In the genomic region with DNA sequence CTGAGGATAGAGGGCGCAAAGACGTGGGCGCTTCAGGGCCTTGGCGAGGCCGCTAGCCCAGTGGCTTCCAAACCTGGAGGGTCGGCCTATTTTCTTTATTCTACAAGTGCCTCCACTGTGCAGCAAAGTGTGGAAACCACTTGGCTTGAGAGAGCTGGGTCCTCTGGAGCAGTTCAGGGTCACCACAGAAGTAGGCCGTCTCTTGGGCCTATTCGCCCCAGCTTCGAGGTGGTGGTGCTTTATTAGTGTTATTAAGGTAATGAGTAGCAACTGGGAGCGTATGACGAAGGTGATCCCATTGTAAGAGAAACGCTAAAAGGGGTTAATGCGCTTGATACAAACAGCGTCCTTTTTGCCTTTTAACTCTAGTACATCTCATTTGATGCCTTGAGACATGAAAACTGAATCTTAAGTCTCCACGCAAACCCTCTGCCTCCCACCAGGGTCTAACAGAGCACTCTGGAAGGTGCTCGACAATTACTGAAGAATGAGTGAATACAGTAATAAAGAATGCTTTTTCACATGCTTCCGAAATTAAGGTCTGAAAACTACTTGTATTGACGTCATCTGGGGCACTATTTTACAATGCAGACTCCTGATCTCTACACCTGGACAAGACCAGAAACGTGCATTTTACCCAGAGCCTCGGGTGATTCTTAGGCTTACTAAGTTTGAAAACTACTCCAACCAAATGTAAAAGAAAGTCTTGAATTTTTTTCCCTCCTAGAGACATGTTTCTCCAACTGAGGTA, we compare ENCODE assay signal across 7 cellular contexts. TPM values are rescaled to one million over a fixed set of nuclear protein-coding genes. Genes with fewer than 3 reads are reported as not detected.
DNase-seq lines count a peak whose midpoint lies in the region; ATAC-seq and TF ChIP-seq lines count a peak whose summit lies in the region.

No MANE protein-coding gene starts in this region.

- no peaks in the 10 kb centered on the region for H3K36me3 ChIP-seq in adrenal gland (replicated peaks in 1 of 2)
- no peaks in the 10 kb centered on the region for H3K36me3 ChIP-seq in kidney epithelial cell (ENCODE audit: control insufficient read depth, insufficient read depth, low read length)
- H3K36me3 ChIP-seq in testis (ENCODE audit: low read depth, missing control alignments) = no peaks in the 10 kb centered on the region

- peaks cover 7 to 20% of the 10 kb centered on the region in 2 donors for H3K4me1 ChIP-seq in adrenal gland (replicated peaks in 1 of 2)
- no peaks in the 10 kb centered on the region for H3K4me1 ChIP-seq in testis

- H3K9me3 ChIP-seq in adrenal gland (replicated peaks in 1 of 3) (no peaks in the 10 kb centered on the region), testis (no peaks in the 10 kb centered on the region)

- TF ChIP-seq CTCF in adrenal gland (IDR thresholded peaks at IDR 0.05) = peak in 1 of 6 experiments; percentile 2
- TF ChIP-seq CTCF in kidney epithelial cell (IDR thresholded peaks at IDR 0.05; ENCODE audit: insufficient read depth, low read length, poor library complexity, severe bottlenecking) = no peak
- TF ChIP-seq CTCF in testis (IDR thresholded peaks at IDR 0.05) = no peak

- WGBS in adrenal gland, 4 donors = 40 to 60% (median 49%) methylated on average over 14 to 20 of the region's 20 CpGs
- 37 to 38% methylated on average over 14 to 20 of the region's 20 CpGs for WGBS in testis, 2 donors

- TF ChIP-seq POLR2A in adrenal gland (IDR thresholded peaks at IDR 0.05) (no peak), testis (IDR thresholded peaks at IDR 0.05) (no peak)

- ATAC-seq in GM19035 (IDR thresholded peaks at IDR 0.05; ENCODE audit: unreplicated experiment) (peak; percentile 27), HG03175 (IDR thresholded peaks at IDR 0.05; ENCODE audit: unreplicated experiment) (peak; percentile 0), HG03520 (IDR thresholded peaks at IDR 0.05; ENCODE audit: unreplicated experiment) (no peak), HG03469 (IDR thresholded peaks at IDR 0.05; ENCODE audit: unreplicated experiment) (no peak)

- DNase-seq in adrenal gland = peak in 5 of 7 donors; percentile 32 to 61 (median 44)
- DNase-seq in kidney epithelial cell (ENCODE audit: low read depth) = no peak
- no peak for DNase-seq in testis

- no peaks in the 10 kb centered on the region for H3K27me3 ChIP-seq in adrenal gland
- no peaks in the 10 kb centered on the region for H3K27me3 ChIP-seq in kidney epithelial cell (ENCODE audit: control insufficient read depth, insufficient read depth, low read length)
- H3K27me3 ChIP-seq in testis = no peaks in the 10 kb centered on the region

- H3K4me3 ChIP-seq in adrenal gland (peak overlapping the region; percentile 62 to 99 (median 86)), kidney epithelial cell (ENCODE audit: low read depth, low read length) (peak overlapping the region; percentile 71), testis (peak overlapping the region; percentile 86 to 87)

- H3K27ac ChIP-seq in adrenal gland (peak overlapping the region; percentile 68 to 96 (median 88)), testis (peak overlapping the region; percentile 83 to 88)

- intact Hi-C loops in adrenal gland (cut with DNase I) = no loop called here
- intact Hi-C loops in testis (cut with DNase I; ENCODE audit: low total_unique reads) = no loop called here

RNA-seq across cellular contexts. Expression of a gene that starts 0.6 kb away (rescaled TPM):
- total RNA-seq in adrenal gland (10 to 100 TPM; 10.3 to 29.9 (median 18.5) TPM), kidney epithelial cell (3.6 and 4.3 TPM in 2 replicates), testis (10 to 100 TPM; 14.6 to 16.2 TPM)
- polyA plus RNA-seq in adrenal gland (10 to 100 TPM; 14.3 to 56.1 (median 36.3) TPM), testis (ENCODE audit: insufficient read depth, low read depth, low replicate concordance) (6.0 TPM)

Comparison
In these comparisons a context has a peak if more than half of its experiments do, and no peak if none do; other contexts are left out.
1. ATAC-seq: peak in GM19035 (single experiment) and HG03175 (single experiment); none in HG03520 (single experiment) and HG03469 (single experiment).
2. DNase-seq: peak in adrenal gland (5 of 7); none in kidney epithelial cell (single experiment) and testis (single experiment).
3. Peak in every context shown above with its lines, with median percentiles within 50 percentile points of each other: H3K4me3 ChIP-seq.